In genomic region chr1:214823311-214824117, GRCh38 we compare ENCODE assay signal across 1 cellular context.
TF ChIP-seq lines count a peak whose summit lies in the region.

No MANE protein-coding gene starts in this region.

TF ChIP-seq in GM23338, 12 proteins besides CTCF, POLR2A, EP300 and RAD21:
- TF ChIP-seq JUNB (IDR thresholded peaks at IDR 0.05; ENCODE audit: unreplicated experiment): no peak
